1 cellular context compared by ENCODE assay signal in genomic region chr3:196080997-196081833, GRCh38.
A peak's percentile ranks its signal among the peaks of the same experiment; 100 is the strongest.
TF ChIP-seq lines count a peak whose summit lies in the region.

No MANE protein-coding gene starts in this region.

TF ChIP-seq in HepG2, 621 proteins besides CTCF, POLR2A, EP300 and RAD21 (continued from another document and continues in another):
- TF ChIP-seq PRDM15 (CRISPR knock-in tag; IDR thresholded peaks at IDR 0.05) (no peak), ZNF335 (CRISPR knock-in tag; IDR thresholded peaks at IDR 0.05) (no peak), ZNF274 (CRISPR knock-in tag; IDR thresholded peaks at IDR 0.05) (no peak), HNRNPK (IDR thresholded peaks at IDR 0.05; ENCODE audit: low read depth, low read length, poor library complexity, severe bottlenecking) (no peak), ZBTB10 (CRISPR knock-in tag; IDR thresholded peaks at IDR 0.05; ENCODE audit: borderline replicate concordance) (no peak), ZNF512B (CRISPR knock-in tag; IDR thresholded peaks at IDR 0.05; ENCODE audit: borderline replicate concordance) (no peak), BATF2 (CRISPR knock-in tag; IDR thresholded peaks at IDR 0.05) (no peak; the same call in 1 of the 2 replicates), ZNF570 (CRISPR knock-in tag; IDR thresholded peaks at IDR 0.05; ENCODE audit: borderline replicate concordance) (no peak), HOMEZ (CRISPR knock-in tag; IDR thresholded peaks at IDR 0.05; ENCODE audit: low read depth) (no peak), ZNF354B (CRISPR knock-in tag; IDR thresholded peaks at IDR 0.05) (no peak), RFX3 (CRISPR knock-in tag; IDR thresholded peaks at IDR 0.05) (no peak), ZMAT3 (CRISPR knock-in tag; conservative IDR thresholded peaks at IDR 0.05) (no peak), ZBTB33 (CRISPR knock-in tag; IDR thresholded peaks at IDR 0.05) (no peak), RFX5 (IDR thresholded peaks at IDR 0.05; ENCODE audit: low read depth, low read length) (no peak), ZNF770 (CRISPR knock-in tag; IDR thresholded peaks at IDR 0.05) (peak; percentile 7), ZNF639 (CRISPR knock-in tag; conservative IDR thresholded peaks at IDR 0.05) (no peak), STAG1 (CRISPR knock-in tag; IDR thresholded peaks at IDR 0.05) (no peak), PAWR (CRISPR knock-in tag; IDR thresholded peaks at IDR 0.05; ENCODE audit: borderline replicate concordance) (0 out of 2 replicates have a peak, but pooled peaks have one; percentile 13), KMT2A (CRISPR knock-in tag; IDR thresholded peaks at IDR 0.05) (no peak; the same call in 1 of the 2 replicates), AGO2 (optimal IDR thresholded peaks at IDR 0.05; ENCODE audit: low read depth, low read length) (peak; percentile 93), CSRNP1 (CRISPR knock-in tag; IDR thresholded peaks at IDR 0.05) (no peak), ZNF496 (CRISPR knock-in tag; IDR thresholded peaks at IDR 0.05; ENCODE audit: insufficient replicate concordance) (no peak), DMAP1 (CRISPR knock-in tag; IDR thresholded peaks at IDR 0.05) (peak; percentile 84), POGZ (CRISPR knock-in tag; IDR thresholded peaks at IDR 0.05) (no peak), ZNF276 (CRISPR knock-in tag; IDR thresholded peaks at IDR 0.05; ENCODE audit: low read depth) (no peak), SP140L (CRISPR knock-in tag; IDR thresholded peaks at IDR 0.05; ENCODE audit: borderline replicate concordance) (no peak), PRMT3 (CRISPR knock-in tag; IDR thresholded peaks at IDR 0.05; ENCODE audit: borderline replicate concordance, low read depth) (no peak), PRPF4 (IDR thresholded peaks at IDR 0.05; ENCODE audit: low read depth, low read length, poor library complexity, severe bottlenecking) (no peak), MAFG (CRISPR knock-in tag; IDR thresholded peaks at IDR 0.05) (no peak), NFRKB (IDR thresholded peaks at IDR 0.05) (no peak), ZNF282 (IDR thresholded peaks at IDR 0.05; ENCODE audit: partially characterized antibody) (no peak), MAF1 (CRISPR knock-in tag; IDR thresholded peaks at IDR 0.05; ENCODE audit: borderline replicate concordance) (no peak), MBD4 (IDR thresholded peaks at IDR 0.05; ENCODE audit: borderline replicate concordance, low read length) (no peak), ZNF468 (CRISPR knock-in tag; IDR thresholded peaks at IDR 0.05) (no peak), ZNF740 (CRISPR knock-in tag; IDR thresholded peaks at IDR 0.05) (no peak), ZNF773 (CRISPR knock-in tag; IDR thresholded peaks at IDR 0.05; ENCODE audit: borderline replicate concordance) (no peak)
